8 cellular contexts compared by ENCODE assay signal in the genomic region with DNA sequence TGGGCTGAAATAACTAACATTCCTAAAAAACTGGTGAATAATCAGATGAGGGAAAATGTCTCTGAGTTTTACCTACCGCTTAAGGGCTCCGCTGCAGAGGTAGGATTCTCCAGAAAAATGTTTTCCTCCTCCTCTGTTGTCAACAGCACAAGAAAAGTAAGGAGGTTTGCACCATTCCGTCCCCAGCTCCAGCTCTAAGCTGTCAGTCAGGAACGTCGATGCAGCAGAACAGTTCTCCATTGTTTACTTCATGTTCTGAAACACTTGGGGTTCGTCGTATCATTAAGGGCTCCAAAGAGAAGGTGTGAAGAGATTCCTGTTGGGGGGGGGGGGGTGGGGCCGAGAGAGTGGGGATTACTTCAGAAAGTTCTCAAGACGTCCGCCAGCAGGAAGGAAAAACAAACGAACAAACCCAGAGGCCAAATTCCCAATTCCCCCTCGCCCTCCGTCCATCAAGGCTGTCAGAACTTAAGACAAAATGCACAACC. TPM values are rescaled to one million over a fixed set of nuclear protein-coding genes. Genes with fewer than 3 reads are reported as not detected.
DNase-seq lines count a peak whose midpoint lies in the region; ATAC-seq and TF ChIP-seq lines count a peak whose summit lies in the region.

No MANE protein-coding gene starts in this region.

- intact Hi-C loops in lower lobe of right lung (cut with DNase I) (no loop called here), uterus (cut with DNase I; ENCODE audit: low total_unique reads) (no loop called here)

- H3K9me2 ChIP-seq in DOHH2 (replicated peaks; ENCODE audit: control insufficient read depth, low read length), result no peaks in the 10 kb centered on the region

- DNase-seq in M059J (ENCODE audit: low read depth) (peak; percentile 14), brain microvascular endothelial cell (peak; percentile 16), lower lobe of right lung (no peak), uterus (no peak), NOMO-1 (lab: John Stamatoyannopoulos, UW; ENCODE audit: unreplicated experiment in 2 of 2) (no peak)
- no peak for DNase-seq in activated CD4-positive, CD25-positive, alpha-beta regulatory T cell treated with anti-CD3 and anti-CD28 coated beads, Interleukin-2, amount 50 U/mL, for 72 hours

- in situ Hi-C loops in brain microvascular endothelial cell (cut with HindIII; ENCODE audit: low pct_ligation_motif_present, low sequenced_read_pairs), result no loop called here

- H3K79me2 ChIP-seq in DOHH2 (ENCODE audit: control insufficient read depth, low read length), result peaks cover 62% of the 10 kb centered on the region

- TF ChIP-seq CTCF in DOHH2 (IDR thresholded peaks at IDR 0.05; ENCODE audit: low read depth, low read length, poor library complexity, severe bottlenecking) (no peak), brain microvascular endothelial cell (IDR thresholded peaks at IDR 0.05; ENCODE audit: low read depth, low read length, missing control alignments) (no peak), lower lobe of right lung (IDR thresholded peaks at IDR 0.05) (no peak), uterus (IDR thresholded peaks at IDR 0.05) (no peak)

- no peaks in the 10 kb centered on the region for H3K27me3 ChIP-seq in DOHH2 (ENCODE audit: control insufficient read depth, low read length)
- no peaks in the 10 kb centered on the region for H3K27me3 ChIP-seq in brain microvascular endothelial cell (replicated peaks)
- H3K27me3 ChIP-seq in lower lobe of right lung (ENCODE audit: low read depth), result no peaks in the 10 kb centered on the region
- H3K27me3 ChIP-seq in uterus, result no peaks in the 10 kb centered on the region

- no peaks in the 10 kb centered on the region for H3K9me3 ChIP-seq in DOHH2 (ENCODE audit: control insufficient read depth, insufficient read depth, low read length)
- no peaks in the 10 kb centered on the region for H3K9me3 ChIP-seq in lower lobe of right lung
- no peaks in the 10 kb centered on the region for H3K9me3 ChIP-seq in uterus

- ATAC-seq in GM21447 (IDR thresholded peaks at IDR 0.05; ENCODE audit: unreplicated experiment), result peak; percentile 5
- ATAC-seq in lower lobe of right lung, result peak; percentile 18 to 28

- H3K4me2 ChIP-seq in DOHH2 (ENCODE audit: low read length), result peak overlapping the region; percentile 91

- peak overlapping the region; percentile 71 for H3K27ac ChIP-seq in DOHH2 (ENCODE audit: low read depth, low read length)
- H3K27ac ChIP-seq in brain microvascular endothelial cell, result peak overlapping the region; percentile 59
- peak overlapping the region; percentile 75 for H3K27ac ChIP-seq in lower lobe of right lung
- H3K27ac ChIP-seq in uterus, result peak overlapping the region in 1 of 2 donors; percentile 78

- peaks cover 53% of the 10 kb centered on the region for H3K36me3 ChIP-seq in DOHH2 (ENCODE audit: control insufficient read depth, low read length)
- no peaks in the 10 kb centered on the region for H3K36me3 ChIP-seq in brain microvascular endothelial cell (replicated peaks)
- no peaks in the 10 kb centered on the region for H3K36me3 ChIP-seq in lower lobe of right lung
- H3K36me3 ChIP-seq in uterus, result no peaks in the 10 kb centered on the region

- H4K20me1 ChIP-seq in DOHH2 (ENCODE audit: control insufficient read depth, insufficient read depth, low read depth, low read length), result 0 out of 2 replicates have a peak, but pooled peaks cover 5% of the 10 kb centered on the region

- no peaks in the 10 kb centered on the region for H3F3A ChIP-seq in DOHH2 (ENCODE audit: control insufficient read depth, insufficient read depth)

- H3K4me3 ChIP-seq in DOHH2 (ENCODE audit: low read length), result peak overlapping the region; percentile 98
- H3K4me3 ChIP-seq in brain microvascular endothelial cell (ENCODE audit: low read depth, low read length), result peak overlapping the region; percentile 98
- peak overlapping the region; percentile 86 for H3K4me3 ChIP-seq in lower lobe of right lung
- H3K4me3 ChIP-seq in uterus, result peak overlapping the region; percentile 86 to 99

- no peak for TF ChIP-seq POLR2A in uterus (IDR thresholded peaks at IDR 0.05)

- H3K4me1 ChIP-seq in DOHH2 (ENCODE audit: control insufficient read depth, low read length), result peaks cover 20% of the 10 kb centered on the region
- peaks cover 13% of the 10 kb centered on the region for H3K4me1 ChIP-seq in lower lobe of right lung
- no peaks in the 10 kb centered on the region for H3K4me1 ChIP-seq in uterus

RNA-seq across cellular contexts. Expression of a gene that starts 0.7 kb away (rescaled TPM):
- 19.9 and 28.9 TPM in 2 replicates for total RNA-seq in M059J (2014; rRNA removed; shearing (Covaris generic))
- total RNA-seq in lower lobe of right lung (8.8 TPM), uterus (10 to 100 TPM in 2 of 4 donors, 1 to 10 TPM in 2; 1.5 to 36.7 (median 9.8) TPM)

Comparison
In these comparisons a context has a peak if more than half of its experiments do, and no peak if none do; other contexts are left out.
1. DNase-seq: peak in M059J (single experiment) and brain microvascular endothelial cell (single experiment); none in lower lobe of right lung (single experiment), uterus (0 of 2), activated CD4-positive, CD25-positive, alpha-beta regulatory T cell treated with anti-CD3 and anti-CD28 coated beads, Interleukin-2, amount 50 U/mL, for 72 hours (single experiment) and NOMO-1 (0 of 2).
2. Peak in every context shown above with its lines, with median percentiles within 50 percentile points of each other: H3K4me3 ChIP-seq.